19 cellular contexts compared by ENCODE assay signal in the genomic region with DNA sequence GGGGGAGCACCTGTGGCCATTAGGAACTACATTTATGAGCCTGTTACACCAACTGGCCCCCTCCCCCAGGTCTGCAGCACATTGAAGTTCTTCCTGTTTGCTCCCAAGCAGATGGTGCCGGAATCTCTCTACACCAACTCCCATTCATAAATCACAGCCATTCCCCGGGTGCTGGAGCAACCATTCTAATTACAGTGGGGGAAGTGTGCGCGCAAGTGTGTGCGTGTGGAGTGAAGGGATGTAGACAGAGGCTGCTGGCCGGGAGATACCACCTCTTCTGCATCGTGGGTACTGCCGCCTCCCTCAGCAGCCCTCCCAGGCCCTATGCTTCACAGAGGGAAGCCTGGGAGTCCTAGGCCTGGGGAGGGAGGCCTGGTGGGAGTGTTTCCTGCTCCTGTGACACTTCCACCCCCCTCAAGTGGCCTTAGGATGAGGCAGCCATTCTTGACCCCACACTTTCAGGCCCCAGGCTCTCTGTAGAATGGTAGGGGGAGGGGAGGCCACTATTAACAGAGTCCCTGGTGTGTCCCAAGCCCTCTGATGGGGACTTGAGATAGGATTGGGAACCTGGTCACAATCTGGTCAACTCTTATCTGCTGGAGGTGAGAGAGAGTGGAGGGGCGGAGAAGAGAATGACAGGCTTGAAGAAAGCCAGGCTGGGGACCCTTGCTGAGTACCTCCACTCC.
A peak's percentile ranks its signal among the peaks of the same experiment; 100 is the strongest.
DNase-seq lines count a peak whose midpoint lies in the region; ATAC-seq and TF ChIP-seq lines count a peak whose summit lies in the region.
"Had no signal": no experiment of that assay in that cellular context is flagged by ENCODE, and none has a peak within 500 bp of the region (broad histone marks: within the 10 kb centered on the region; RNA-seq: fewer than 3 reads in every experiment).

No MANE protein-coding gene starts in this region.

- no peaks in the 10 kb centered on the region for H3K36me3 Mint-ChIP-seq in nephron (ENCODE audit: low read depth)
- H3K36me3 Mint-ChIP-seq: activated naive CD4-positive, alpha-beta T cell treated with anti-CD3 and anti-CD28 coated beads, Interleukin-2, amount 50 U/mL, for 72 hours; CD8-positive, alpha-beta memory T cell had no signal

- ATAC-seq in HG02642 (IDR thresholded peaks at IDR 0.05; ENCODE audit: poor library complexity, unreplicated experiment) = no peak
- ATAC-seq in GM19035 (IDR thresholded peaks at IDR 0.05; ENCODE audit: unreplicated experiment) = no peak
- ATAC-seq: activated naive CD4-positive, alpha-beta T cell treated with anti-CD3 and anti-CD28 coated beads, Interleukin-2, amount 50 U/mL, for 72 hours; heart right ventricle; stimulated activated naive CD8-positive, alpha-beta T cell treated with anti-CD3 and anti-CD28 coated beads, Interleukin-15, Interleukin-2, amounts not matched to agents 100 U/mL and 50 U/mL, for 24 hours had no signal

- no peaks in the 10 kb centered on the region for H3K27me3 Mint-ChIP-seq in nephron (ENCODE audit: low read depth)
- H3K27me3 Mint-ChIP-seq: activated CD4-positive, alpha-beta T cell treated with anti-CD3 and anti-CD28 coated beads, Interleukin-2, amount 10 ng/mL, durations not matched to agents 7 days and 5 days had no signal

- DNase-seq in DMS153 treated with DMSO at 0.1 percent for 48 hours (lab: John Stamatoyannopoulos, UW; ENCODE audit: unreplicated experiment) (peak; percentile 67), NCI-H1694 treated with DMSO at 0.1 percent for 48 hours (lab: John Stamatoyannopoulos, UW) (peak; percentile 9), SK-N-DZ (ENCODE audit: low spot score) (peak; percentile 93), SKM-1 (lab: John Stamatoyannopoulos, UW; ENCODE audit: unreplicated experiment) (no peak), LoVo (ENCODE audit: low spot score) (no peak)
- DNase-seq: activated CD4-positive, alpha-beta T cell treated with anti-CD3 and anti-CD28 coated beads, Interleukin-2, amount 10 ng/mL, durations not matched to agents 7 days and 5 days; heart right ventricle; NCI-H187 treated with DMSO at 0.1 percent for 48 hours; nucleus accumbens; spleen; stimulated activated CD4-positive, alpha-beta T cell treated with anti-CD3 and anti-CD28 coated beads, Interleukin-4, amount 100 ng/mL, for 1 hour; stimulated activated naive CD8-positive, alpha-beta T cell treated with anti-CD3 and anti-CD28 coated beads, Interleukin-15, Interleukin-2, amounts not matched to agents 100 U/mL and 50 U/mL, for 24 hours had no signal

- peak overlapping the region in 2 of 3 experiments; percentile 8 to 29 for H3K4me3 Mint-ChIP-seq in nephron
- H3K4me3 Mint-ChIP-seq: activated CD4-positive, alpha-beta T cell treated with anti-CD3 and anti-CD28 coated beads, Interleukin-2, amount 10 ng/mL, durations not matched to agents 7 days and 5 days; CD8-positive, alpha-beta memory T cell; central memory CD8-positive, alpha-beta T cell; T-helper 2 cell treated with Interferon-gamma antibody and Interleukin-4, amounts not matched to agents 5 μg/mL and 100 μg/mL, for 36 hours had no signal

- peaks cover 46% of the 10 kb centered on the region for H3K4me1 Mint-ChIP-seq in nephron
- H3K4me1 Mint-ChIP-seq: activated CD4-positive, alpha-beta T cell treated with anti-CD3 and anti-CD28 coated beads, Interleukin-2, amount 10 ng/mL, durations not matched to agents 7 days and 5 days; CD8-positive, alpha-beta memory T cell; central memory CD8-positive, alpha-beta T cell had no signal

- TF ChIP-seq CTCF in nephron (IDR thresholded peaks at IDR 0.05; ENCODE audit: unreplicated experiment in 3 of 3) = no peak

- H3K27ac Mint-ChIP-seq in nephron = peak overlapping the region; percentile 68 to 77 (median 72)
- H3K27ac Mint-ChIP-seq: activated CD4-positive, alpha-beta T cell treated with anti-CD3 and anti-CD28 coated beads, Interleukin-2, amount 10 ng/mL, durations not matched to agents 7 days and 5 days; activated naive CD4-positive, alpha-beta T cell treated with anti-CD3 and anti-CD28 coated beads, Interleukin-2, amount 50 U/mL, for 72 hours had no signal

- no peaks in the 10 kb centered on the region for H3K9me3 Mint-ChIP-seq in nephron
- H3K9me3 Mint-ChIP-seq: activated CD4-positive, alpha-beta T cell treated with anti-CD3 and anti-CD28 coated beads, Interleukin-2, amount 10 ng/mL, durations not matched to agents 7 days and 5 days; activated naive CD4-positive, alpha-beta T cell treated with anti-CD3 and anti-CD28 coated beads, Interleukin-2, amount 50 U/mL, for 72 hours; CD8-positive, alpha-beta memory T cell; central memory CD8-positive, alpha-beta T cell; T-helper 2 cell treated with Interferon-gamma antibody and Interleukin-4, amounts not matched to agents 5 μg/mL and 100 μg/mL, for 36 hours had no signal

Comparison
In these comparisons a context has a peak if more than half of its experiments do, and no peak if none do; other contexts are left out.
1. DNase-seq: peak in DMS153 treated with DMSO at 0.1 percent for 48 hours (single experiment), NCI-H1694 treated with DMSO at 0.1 percent for 48 hours (single experiment) and SK-N-DZ (single experiment); none in SKM-1 (single experiment) and LoVo (single experiment).